8 cellular contexts compared by ENCODE assay signal in genomic region chr10:45672201-45673073, GRCh38. TPM values are rescaled to one million over a fixed set of nuclear protein-coding genes. Genes with fewer than 3 reads are reported as not detected.
A peak's percentile ranks its signal among the peaks of the same experiment; 100 is the strongest.
DNase-seq lines count a peak whose midpoint lies in the region; ATAC-seq and TF ChIP-seq lines count a peak whose summit lies in the region.

TSS of gene ZFAND4 (minus strand) at chr10:45672772. CDS start at chr10:45663725, 9,047 bp downstream.

- peak; percentile 83 for DNase-seq in AG09309 (ENCODE audit: low read depth)
- DNase-seq in NCI-H2227 treated with DMSO at 0.1 percent for 48 hours (lab: John Stamatoyannopoulos, UW), result peak; percentile 90
- DNase-seq in activated CD4-positive, CD25-positive, alpha-beta regulatory T cell treated with anti-CD3 and anti-CD28 coated beads, Interleukin-2, amount 50 U/mL, for 72 hours, result peak; percentile 95
- DNase-seq in cerebellum (ENCODE audit: low spot score), result peak; percentile 97
- peak; percentile 88 for DNase-seq in kidney glomerular epithelial cell (lab: John Stamatoyannopoulos, UW)
- DNase-seq in stimulated activated CD4-positive, alpha-beta T cell treated with anti-CD3 and anti-CD28 coated beads, Interleukin-1b, Interleukin-23, amount 100 ng/mL, for 1 hour (ENCODE audit: low read depth in 2 of 2), result peak; percentile 80 to 84

- TF ChIP-seq CTCF in AG09309 (IDR thresholded peaks at IDR 0.05; ENCODE audit: control insufficient read depth, insufficient read depth, low read depth, low read length, missing control alignments), result peak; percentile 44

- H3K4me3 ChIP-seq in AG09309 (ENCODE audit: control insufficient read depth, low read depth, low read length), result peak within 1 kb of the TSS; percentile 82

- ATAC-seq in GM18907 (IDR thresholded peaks at IDR 0.05; ENCODE audit: unreplicated experiment) (peak; percentile 99), HG03159 (IDR thresholded peaks at IDR 0.05; ENCODE audit: unreplicated experiment) (peak; percentile 96)

RNA-seq across cellular contexts. Expression of gene ZFAND4, which starts in this region (rescaled TPM):
- total RNA-seq in cerebellum, result 28.1 TPM

Comparison
In these comparisons a context has a peak if more than half of its experiments do, and no peak if none do; other contexts are left out.
1. Peak in every context shown above with its lines: DNase-seq, ATAC-seq and H3K4me3 ChIP-seq.